In the genomic region with DNA sequence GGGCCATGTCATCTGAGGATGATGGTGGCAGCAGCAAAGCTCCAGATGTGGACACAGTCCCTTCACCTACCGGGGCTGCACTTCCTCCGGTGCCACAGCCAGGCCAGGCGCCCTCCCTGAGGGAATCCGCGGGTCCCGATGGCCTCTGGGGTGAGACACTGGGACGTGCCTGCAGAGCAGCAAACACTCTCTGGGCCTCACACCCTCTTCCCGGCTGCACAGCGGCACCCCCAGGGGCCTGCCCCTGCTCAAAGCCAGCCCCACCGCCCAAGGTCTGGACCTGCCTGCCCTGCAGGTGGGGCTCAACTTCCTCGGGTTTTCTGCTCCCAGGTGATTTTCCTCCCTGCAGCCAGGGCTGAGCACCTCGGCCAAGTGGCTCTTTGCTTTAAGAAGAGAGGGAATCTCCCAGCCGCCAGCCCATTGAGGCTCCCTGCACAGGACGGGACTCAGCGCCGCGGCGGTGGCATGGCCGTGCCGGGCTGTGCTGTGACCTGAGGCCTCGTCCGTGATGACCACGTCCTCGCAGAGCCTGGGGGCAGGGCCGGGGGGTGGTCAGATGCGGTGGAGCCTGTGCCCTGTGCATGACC, we compare ENCODE assay signal across 15 cellular contexts. TPM values are rescaled to one million over a fixed set of nuclear protein-coding genes. Genes with fewer than 3 reads are reported as not detected.
DNase-seq lines count a peak whose midpoint lies in the region; ATAC-seq and TF ChIP-seq lines count a peak whose summit lies in the region.
"Had no signal": no experiment of that assay in that cellular context is flagged by ENCODE, and none has a peak within 500 bp of the region (broad histone marks: within the 10 kb centered on the region; RNA-seq: fewer than 3 reads in every experiment).

No MANE protein-coding gene starts in this region.

- no peak overlapping the region for H4K5ac ChIP-seq in H9 (ENCODE audit: insufficient read length, low read depth, low read length)

- H3K56ac ChIP-seq in H9 (ENCODE audit: insufficient read length, low read depth, low read length) = no peak overlapping the region

- H3K9ac ChIP-seq in H9 (ENCODE audit: extremely low read depth, insufficient read length, low read length) = no peak overlapping the region

- H2BK5ac ChIP-seq in H9 (ENCODE audit: insufficient read length, low read length) = no peak overlapping the region

- H3K27ac ChIP-seq in H9 (ENCODE audit: insufficient read length, low read depth, low read length) = no peak overlapping the region
- no peak overlapping the region for H3K27ac ChIP-seq in left lung
- H3K27ac ChIP-seq in psoas muscle = no peak overlapping the region
- H3K27ac ChIP-seq: hepatocyte had no signal

- H3K4ac ChIP-seq in H9 (ENCODE audit: low read depth, low read length) = no peak overlapping the region

- ATAC-seq in left lung = no peak
- no peak for ATAC-seq in psoas muscle
- ATAC-seq in HG03342 (IDR thresholded peaks at IDR 0.05; ENCODE audit: unreplicated experiment) = no peak

- H3K27ac Mint-ChIP-seq in H9 (no peak overlapping the region; a peak in 1 of 7 replicates), chondrocyte (ENCODE audit: unreplicated experiment) (no peak overlapping the region)
- H3K27ac Mint-ChIP-seq: activated CD4-positive, alpha-beta T cell treated with anti-CD3 and anti-CD28 coated beads, Interleukin-2, amount 10 ng/mL, durations not matched to agents 7 days and 5 days; mesothelial cell of epicardium had no signal

- no peak overlapping the region for H2BK12ac ChIP-seq in H9 (ENCODE audit: insufficient read length, low read depth, low read length)

- no peaks in the 10 kb centered on the region for H3K79me1 ChIP-seq in H9 (ENCODE audit: insufficient read depth, low read depth, low read length, poor library complexity, severe bottlenecking)

- H4K8ac ChIP-seq in H9 (replicated peaks; ENCODE audit: insufficient read length, low read depth, low read length) = no peak overlapping the region

- H3K79me2 ChIP-seq in H9 (ENCODE audit: insufficient read depth, low read length) = no peaks in the 10 kb centered on the region
- H3K79me2 ChIP-seq: hepatocyte had no signal

- H2BK20ac ChIP-seq in H9 (ENCODE audit: low read depth, low read length, poor library complexity, severe bottlenecking) = no peak overlapping the region

- no CpG with 5 or more reads among the region's 26 CpGs for WGBS in H9 (ENCODE audit: extremely low coverage, insufficient read length, low lambda C conversion rate)
- WGBS in psoas muscle, 3 donors = 79 to 84% (median 83%) methylated on average over 26 of the region's 26 CpGs

- H3T11ph ChIP-seq in H9 (ENCODE audit: low read length) = no peak overlapping the region

- no peaks in the 10 kb centered on the region for H4K20me1 ChIP-seq in H9 (ENCODE audit: control insufficient read depth, insufficient read depth, insufficient read length)

- H3K14ac ChIP-seq in H9 (ENCODE audit: insufficient read depth, low read length) = no peak overlapping the region; the same call in 1 of the 2 replicates

- DNase-seq in H9 (peak; percentile 74), chondrocyte (ENCODE audit: low spot score) (peak; percentile 89), left lung (peak; percentile 29 to 76), psoas muscle (peak; percentile 10 to 43), UCSD-AML1 (lab: John Stamatoyannopoulos, UW; ENCODE audit: unreplicated experiment) (no peak)
- no peak for DNase-seq in activated CD4-positive, alpha-beta T cell treated with anti-CD3 and anti-CD28 coated beads for 48 hours
- no peak for DNase-seq in stimulated activated CD4-positive, alpha-beta T cell treated with anti-CD3 and anti-CD28 coated beads, Interleukin-1b, Interleukin-23, amount 100 ng/mL, for 48 hours
- DNase-seq: activated CD4-positive, alpha-beta T cell treated with anti-CD3 and anti-CD28 coated beads, Interleukin-2, amount 10 ng/mL, durations not matched to agents 7 days and 5 days; dermis blood vessel endothelial cell; DMS79 treated with DMSO at 0.1 percent for 48 hours; MG63; NCI-H1436 had no signal

- peak; percentile 48; the same call in 2 of the 3 replicates for TF ChIP-seq CTCF in H9 (conservative IDR thresholded peaks at IDR 0.05)
- no peak for TF ChIP-seq CTCF in chondrocyte (IDR thresholded peaks at IDR 0.05)
- no peak for TF ChIP-seq CTCF in left lung (IDR thresholded peaks at IDR 0.05)
- no peak for TF ChIP-seq CTCF in psoas muscle (IDR thresholded peaks at IDR 0.05)

- H2AK5ac ChIP-seq in H9 (ENCODE audit: insufficient read length, low read length) = no peak overlapping the region

- H3K4me3 Mint-ChIP-seq in H9 = no peak overlapping the region
- no peak overlapping the region for H3K4me3 Mint-ChIP-seq in chondrocyte (ENCODE audit: unreplicated experiment)
- H3K4me3 Mint-ChIP-seq: activated CD4-positive, alpha-beta T cell treated with anti-CD3 and anti-CD28 coated beads, Interleukin-2, amount 10 ng/mL, durations not matched to agents 7 days and 5 days; mesothelial cell of epicardium had no signal

- H3K36me3 ChIP-seq in left lung (no peaks in the 10 kb centered on the region), psoas muscle (ENCODE audit: insufficient read depth in 1 of 2, low read depth in 1 of 2) (no peaks in the 10 kb centered on the region)
- H3K36me3 ChIP-seq: MG63 had no signal

- H2BK15ac ChIP-seq in H9 (ENCODE audit: low read depth, low read length) = no peak overlapping the region

- no peak overlapping the region for H3K4me2 ChIP-seq in H9 (ENCODE audit: insufficient read depth, insufficient read length, low read length)
- H3K4me2 ChIP-seq: hepatocyte had no signal

- H3K4me1 Mint-ChIP-seq in H9 (peaks cover 21 to 26% of the 10 kb centered on the region in 2 experiments), chondrocyte (ENCODE audit: low read depth) (peaks cover 16% of the 10 kb centered on the region)
- H3K4me1 Mint-ChIP-seq: activated CD4-positive, alpha-beta T cell treated with anti-CD3 and anti-CD28 coated beads, Interleukin-2, amount 10 ng/mL, durations not matched to agents 7 days and 5 days had no signal

- no peak overlapping the region for H2BK120ac ChIP-seq in H9 (ENCODE audit: low read depth, low read length, poor library complexity, severe bottlenecking)

- H3K27me3 Mint-ChIP-seq in H9 (ENCODE audit: low read depth) = peaks cover 6% of the 10 kb centered on the region
- no peaks in the 10 kb centered on the region for H3K27me3 Mint-ChIP-seq in chondrocyte (ENCODE audit: low read depth)
- H3K27me3 Mint-ChIP-seq: activated CD4-positive, alpha-beta T cell treated with anti-CD3 and anti-CD28 coated beads, Interleukin-2, amount 10 ng/mL, durations not matched to agents 7 days and 5 days had no signal

- no peaks in the 10 kb centered on the region for H3K4me1 ChIP-seq in H9 (ENCODE audit: insufficient read depth, low read length)
- peaks cover 0 to 5% of the 10 kb centered on the region in 2 donors for H3K4me1 ChIP-seq in left lung
- H3K4me1 ChIP-seq in psoas muscle = peaks cover 4% of the 10 kb centered on the region

- intact Hi-C loops in left lung (cut with DNase I) = no loop called here
- intact Hi-C loops in psoas muscle (cut with DNase I) = no loop called here

- H4K91ac ChIP-seq in H9 (ENCODE audit: insufficient read length, low read depth, low read length) = no peak overlapping the region

- H3K23ac ChIP-seq in H9 (ENCODE audit: insufficient read length, low read depth, low read length) = no peak overlapping the region

- no peak overlapping the region for H2AFZ ChIP-seq in H9 (ENCODE audit: low read length)
- H2AFZ ChIP-seq: hepatocyte had no signal

- H3K9me3 ChIP-seq in H9 (ENCODE audit: control insufficient read depth, low read depth, low read length) (no peaks in the 10 kb centered on the region), left lung (no peaks in the 10 kb centered on the region), psoas muscle (no peaks in the 10 kb centered on the region)
- H3K9me3 ChIP-seq: MG63 had no signal

- H3K4me3 ChIP-seq in left lung = no peak overlapping the region
- H3K4me3 ChIP-seq in psoas muscle = no peak overlapping the region
- H3K4me3 ChIP-seq: hepatocyte, MG63 had no signal

- no peak overlapping the region for H3K18ac ChIP-seq in H9 (ENCODE audit: insufficient read length, low read depth, low read length)

- H3K27me3 ChIP-seq in H9 (ENCODE audit: insufficient read depth, low read length) (no peaks in the 10 kb centered on the region), left lung (peaks cover 0 to 29% of the 10 kb centered on the region in 2 donors), psoas muscle (ENCODE audit: insufficient read depth in 3 of 3, low read length in 2 of 3) (peaks cover 0 to 55% (median 14%) of the 10 kb centered on the region in 3 donors)
- H3K27me3 ChIP-seq: hepatocyte, MG63 had no signal

- H3K9me3 Mint-ChIP-seq in H9 (peaks cover 0 to 8% of the 10 kb centered on the region in 2 experiments; a peak in 3 of 5 replicates), chondrocyte (ENCODE audit: low read depth) (peaks cover 3% of the 10 kb centered on the region)
- H3K9me3 Mint-ChIP-seq: activated CD4-positive, alpha-beta T cell treated with anti-CD3 and anti-CD28 coated beads, Interleukin-2, amount 10 ng/mL, durations not matched to agents 7 days and 5 days; mesothelial cell of epicardium had no signal

- H3K36me3 Mint-ChIP-seq in H9 (ENCODE audit: insufficient read depth in 1 of 3, low read depth in 3 of 3) (peaks cover 0 to 6% (median 0%) of the 10 kb centered on the region in 3 experiments; a peak in 1 of 7 replicates), chondrocyte (ENCODE audit: low read depth) (no peaks in the 10 kb centered on the region)
- H3K36me3 Mint-ChIP-seq: mesothelial cell of epicardium had no signal

- no peaks in the 10 kb centered on the region for H3K23me2 ChIP-seq in H9 (ENCODE audit: insufficient read length, low read depth, low read length, poor library complexity, severe bottlenecking)

RNA-seq across cellular contexts. Expression of a gene that starts 21.3 kb away (rescaled TPM):
- total RNA-seq in H9 (2021) = 232 and 234 TPM in 2 replicates
- 322 to 628 TPM (median 616 TPM) in 3 replicates for total RNA-seq in chondrocyte
- total RNA-seq in left lung = 10 to 100 TPM; 64.8 to 90.2 TPM
- 10 to 100 TPM; 11.6 to 21.1 (median 15.1) TPM for total RNA-seq in psoas muscle
- polyA plus RNA-seq in psoas muscle = 10 to 100 TPM in 2 of 3 donors, 1 to 10 TPM in 1; 4.8 to 25.3 (median 11.3) TPM

Comparison
In these comparisons a context has a peak if more than half of its experiments do, and no peak if none do; other contexts are left out.
1. DNase-seq: peak in H9 (single experiment), chondrocyte (single experiment), left lung (2 of 2) and psoas muscle (2 of 2); none in UCSD-AML1 (single experiment), activated CD4-positive, alpha-beta T cell treated with anti-CD3 and anti-CD28 coated beads for 48 hours (single experiment) and stimulated activated CD4-positive, alpha-beta T cell treated with anti-CD3 and anti-CD28 coated beads, Interleukin-1b, Interleukin-23, amount 100 ng/mL, for 48 hours (single experiment).